Comparison of ENCODE assay signal across 8 cellular contexts in genomic region chr1:27365372-27366112, GRCh38. TPM values are rescaled to one million over a fixed set of nuclear protein-coding genes. Genes with fewer than 3 reads are reported as not detected.
DNase-seq lines count a peak whose midpoint lies in the region; ATAC-seq and TF ChIP-seq lines count a peak whose summit lies in the region.

No MANE protein-coding gene starts in this region.

- peak overlapping the region; percentile 65 for H3K9ac ChIP-seq in endocrine pancreas (ENCODE audit: control insufficient read depth, insufficient read depth, low read length)

- no peak for DNase-seq in GM12864 (ENCODE audit: low read depth)
- peak; percentile 84 for DNase-seq in HS-27A (ENCODE audit: low read depth)
- peak; percentile 74 for DNase-seq in NOMO-1 treated with DMSO at 0.1 percent for 48 hours (lab: John Stamatoyannopoulos, UW; ENCODE audit: unreplicated experiment)
- peak; percentile 58 for DNase-seq in activated CD8-positive, alpha-beta memory T cell treated with anti-CD3 and anti-CD28 coated beads, Interleukin-2, amount 50 U/mL, for 24 hours (ENCODE audit: extremely low read depth)
- DNase-seq in stimulated activated CD8-positive, alpha-beta memory T cell treated with anti-CD3 and anti-CD28 coated beads, Interleukin-15, amount 100 ng/mL, for 1 hour (ENCODE audit: low read depth) = peak; percentile 72

- 8 to 11% methylated on average over 28 to 32 of the region's 40 CpGs for WGBS in mesodermal cell (ENCODE audit: insufficient coverage in 2 of 2), 2 experiments

- no peak for TF ChIP-seq CTCF in GM12864 (IDR thresholded peaks at IDR 0.05; ENCODE audit: low read depth, low read length, missing control alignments)

- ATAC-seq in GM18520 (IDR thresholded peaks at IDR 0.05; ENCODE audit: unreplicated experiment) = no peak

- H3K4me1 ChIP-seq in endocrine pancreas (ENCODE audit: control insufficient read depth, insufficient read depth, low read length) (no peaks in the 10 kb centered on the region), mesodermal cell (ENCODE audit: control insufficient read depth, insufficient read depth, low read length, poor library complexity, severe bottlenecking) (peaks cover 15% of the 10 kb centered on the region)

- peak overlapping the region; percentile 92 for H3K27ac ChIP-seq in mesodermal cell (ENCODE audit: low read depth, low read length, severe bottlenecking)

- H3K36me3 ChIP-seq in endocrine pancreas (ENCODE audit: control insufficient read depth, insufficient read depth, low read length) = no peaks in the 10 kb centered on the region
- H3K36me3 ChIP-seq in mesodermal cell (ENCODE audit: control insufficient read depth, insufficient read depth, low read length) = peaks cover 9% of the 10 kb centered on the region

- H3K4me3 ChIP-seq in GM12864 (ENCODE audit: low read depth, low read length) (peak overlapping the region; percentile 63), endocrine pancreas (ENCODE audit: control insufficient read depth, insufficient read depth, low read length) (no peak overlapping the region), mesodermal cell (ENCODE audit: extremely low read depth, insufficient read depth, low read length, poor library complexity, severe bottlenecking) (peak overlapping the region; percentile 67)

- no peaks in the 10 kb centered on the region for H3K27me3 ChIP-seq in endocrine pancreas (ENCODE audit: control insufficient read depth, insufficient read depth, low read length)

- H3K9me3 ChIP-seq in endocrine pancreas (ENCODE audit: control insufficient read depth, low read length) (no peaks in the 10 kb centered on the region), mesodermal cell (ENCODE audit: control insufficient read depth, low read length) (no peaks in the 10 kb centered on the region)

RNA-seq across cellular contexts. Expression of gene MAP3K6, which starts 1.2 kb away (rescaled TPM):
- polyA plus RNA-seq in mesodermal cell (2013, experiment 1 of 2) = 26.4 TPM
- 19.3 TPM for polyA plus RNA-seq in mesodermal cell (2013, experiment 2 of 2)

RNA-seq across cellular contexts. Expression of gene FCN3, which starts 9.1 kb away (rescaled TPM):
- 131 TPM for polyA plus RNA-seq in mesodermal cell (2013, experiment 1 of 2)
- polyA plus RNA-seq in mesodermal cell (2013, experiment 2 of 2) = 74.3 TPM

RNA-seq across cellular contexts. Expression of gene CD164L2, which starts 17.6 kb away (rescaled TPM):
- 3.1 TPM for polyA plus RNA-seq in mesodermal cell (2013, experiment 1 of 2)
- 1.2 TPM for polyA plus RNA-seq in mesodermal cell (2013, experiment 2 of 2)

RNA-seq across cellular contexts. Expression of gene SYTL1, which starts 23.7 kb away (rescaled TPM):
- 4.2 TPM for polyA plus RNA-seq in mesodermal cell (2013, experiment 1 of 2)
- 5.4 TPM for polyA plus RNA-seq in mesodermal cell (2013, experiment 2 of 2)

RNA-seq across cellular contexts. Expression of gene GPR3, which starts 26.9 kb away (rescaled TPM):
- polyA plus RNA-seq in mesodermal cell (2013, experiment 1 of 2) = 6.0 TPM
- 6.1 TPM for polyA plus RNA-seq in mesodermal cell (2013, experiment 2 of 2)
